In the genomic region with DNA sequence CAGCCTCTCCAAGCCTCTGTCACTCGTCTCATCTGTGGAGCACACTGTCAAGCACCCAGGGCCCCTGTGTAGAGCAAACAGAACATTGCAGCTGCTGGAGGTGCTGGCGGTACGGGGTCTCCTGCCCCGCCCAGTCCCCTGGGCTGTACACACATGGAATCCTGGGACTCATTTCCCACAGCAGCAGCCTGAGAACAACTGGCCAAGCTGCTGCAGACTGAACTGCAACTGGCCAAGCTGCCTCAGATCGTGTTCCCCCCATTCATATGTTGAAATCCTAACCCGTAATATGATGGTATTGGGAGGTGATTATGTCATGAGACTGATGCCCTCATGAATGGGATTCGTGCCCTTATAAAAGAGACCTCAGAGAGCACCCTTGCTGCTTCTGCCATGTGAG, we compare ENCODE assay signal across 14 cellular contexts.
DNase-seq lines count a peak whose midpoint lies in the region; ATAC-seq, FAIRE-seq and TF ChIP-seq lines count a peak whose summit lies in the region.
"Had no signal": no experiment of that assay in that cellular context is flagged by ENCODE, and none has a peak within 500 bp of the region (broad histone marks: within the 10 kb centered on the region; RNA-seq: fewer than 3 reads in every experiment).

No MANE protein-coding gene starts in this region.

- intact Hi-C loops in CD8-positive, alpha-beta T cell (cut with DNase I, micrococcal nuclease) = no loop called here
- intact Hi-C loops in HepG2 (cut with micrococcal nuclease; ENCODE audit: unreplicated experiment) = loop anchor here (5.0 kb wide), 1 partner anchor 128 kb away; no protein-coding TSS in a partner anchor
- intact Hi-C loops in thyroid gland (cut with DNase I) = no loop called here

- no peaks in the 10 kb centered on the region for H4K20me1 ChIP-seq in HepG2 (ENCODE audit: insufficient read depth, low read length)

- no peaks in the 10 kb centered on the region for H3K27me3 Mint-ChIP-seq in CD8-positive, alpha-beta T cell (ENCODE audit: low read depth)

- TF ChIP-seq EP300 in HepG2 (IDR thresholded peaks at IDR 0.05; ENCODE audit: low read depth in 2 of 2, low read length in 2 of 2) (no peak), HepG2 (CRISPR knock-in tag; IDR thresholded peaks at IDR 0.05; ENCODE audit: borderline replicate concordance) (no peak)

- H3K36me3 ChIP-seq in CD8-positive, alpha-beta T cell (ENCODE audit: insufficient read depth, low read length) = peaks cover 12% of the 10 kb centered on the region
- no peaks in the 10 kb centered on the region for H3K36me3 ChIP-seq in HepG2 (replicated peaks in 1 of 2; ENCODE audit: control insufficient read depth in 1 of 2, insufficient read depth in 2 of 2, low read length in 2 of 2)
- H3K36me3 ChIP-seq in thyroid gland = no peaks in the 10 kb centered on the region
- H3K36me3 ChIP-seq: left ventricle myocardium inferior had no signal

- H3K4me3 Mint-ChIP-seq in CD8-positive, alpha-beta T cell = no peak overlapping the region

- DNase-seq in DMS 273 (lab: John Stamatoyannopoulos, UW; ENCODE audit: unreplicated experiment) = peak; percentile 11
- DNase-seq in DMS 273 treated with DMSO at 0.1 percent for 48 hours (lab: John Stamatoyannopoulos, UW) = no peak
- DNase-seq in CD8-positive, alpha-beta T cell = no peak
- peak; percentile 78 for DNase-seq in SHP77 treated with DMSO at 0.1 percent for 48 hours (lab: John Stamatoyannopoulos, UW)
- peak; percentile 36 for DNase-seq in HepG2 (ENCODE audit: low spot score)
- no peak for DNase-seq in thyroid gland
- DNase-seq: activated CD8-positive, alpha-beta memory T cell treated with anti-CD3 and anti-CD28 coated beads for 24 hours; left ventricle myocardium inferior; NCI-H226 had no signal

- H3K27me3 ChIP-seq in CD8-positive, alpha-beta T cell (ENCODE audit: insufficient read depth, low read length) = no peaks in the 10 kb centered on the region
- H3K27me3 ChIP-seq in HepG2 (ENCODE audit: control insufficient read depth in 1 of 2, insufficient read depth in 2 of 2, low read length in 2 of 2) (no peaks in the 10 kb centered on the region), thyroid gland (no peaks in the 10 kb centered on the region)

- 83% methylated on average over 4 of the region's 7 CpGs for WGBS in HepG2 (ENCODE audit: low lambda C conversion rate)
- 78 to 87% methylated on average over 4 to 6 of the region's 7 CpGs for WGBS in thyroid gland, 2 donors

- no peak overlapping the region for H3K27ac ChIP-seq in CD8-positive, alpha-beta T cell (ENCODE audit: low read depth, low read length)
- H3K27ac ChIP-seq in HepG2 (ENCODE audit: extremely low read length, insufficient read depth, low read length) = no peak overlapping the region
- no peak overlapping the region for H3K27ac ChIP-seq in thyroid gland
- H3K27ac ChIP-seq: 22Rv1 had no signal

- H3K79me2 ChIP-seq in HepG2 (ENCODE audit: insufficient read depth, low read length) = no peaks in the 10 kb centered on the region

- no peak for TF ChIP-seq CTCF in CD8-positive, alpha-beta T cell (IDR thresholded peaks at IDR 0.05)
- TF ChIP-seq CTCF in HepG2 (CRISPR knock-in tag; IDR thresholded peaks at IDR 0.05) (no peak), thyroid gland (IDR thresholded peaks at IDR 0.05) (no peak)

- H3K27ac Mint-ChIP-seq in CD8-positive, alpha-beta T cell = peak overlapping the region; percentile 92

- no peak overlapping the region for H3K4me2 ChIP-seq in HepG2 (ENCODE audit: low read depth, low read length)

- no peaks in the 10 kb centered on the region for H3K9me3 ChIP-seq in CD8-positive, alpha-beta T cell (ENCODE audit: low read length)
- H3K9me3 ChIP-seq in HepG2 (ENCODE audit: low read length) (no peaks in the 10 kb centered on the region), thyroid gland (no peaks in the 10 kb centered on the region)

- no peak for ATAC-seq in CD8-positive, alpha-beta T cell
- peak; percentile 57 for ATAC-seq in HepG2
- no peak for ATAC-seq in GM19397 (IDR thresholded peaks at IDR 0.05; ENCODE audit: unreplicated experiment)
- no peak for ATAC-seq in GM18909 (IDR thresholded peaks at IDR 0.05; ENCODE audit: poor library complexity, unreplicated experiment)
- ATAC-seq: Panc1 had no signal

- in situ Hi-C loops in HepG2 (cut with HindIII; ENCODE audit: extremely low pct_ligation_motif_present, low pct_unique_long_range_greater_than_20kb) = no loop called here

- peaks cover 91% of the 10 kb centered on the region for H3K4me1 Mint-ChIP-seq in CD8-positive, alpha-beta T cell (ENCODE audit: low read depth)

- H2AFZ ChIP-seq in HepG2 (ENCODE audit: low read length) = no peak overlapping the region

- no peaks in the 10 kb centered on the region for H3K9me3 Mint-ChIP-seq in CD8-positive, alpha-beta T cell

- H3K36me3 Mint-ChIP-seq in CD8-positive, alpha-beta T cell = peaks cover 69% of the 10 kb centered on the region

- TF ChIP-seq POLR2A in HepG2 (IDR thresholded peaks at IDR 0.05; ENCODE audit: insufficient read depth in 1 of 2, low read depth in 2 of 2, low read length in 2 of 2) = no peak
- no peak for TF ChIP-seq POLR2A in thyroid gland (IDR thresholded peaks at IDR 0.05)

- POLR2A ChIA-PET in CD8-positive, alpha-beta T cell (lab: Charles Lee) = interaction anchor here (0.6 to 1.6 kb wide), 3 partner anchors 90 to 227 kb away, joined by 3 to 4 read pairs (median 3); no protein-coding TSS in a partner anchor
- POLR2A ChIA-PET in HepG2 (lab: Yijun Ruan, JAX) = no interaction called here

- H3K4me3 ChIP-seq in CD8-positive, alpha-beta T cell (ENCODE audit: low read depth, low read length) = no peak overlapping the region
- H3K4me3 ChIP-seq in HepG2 (replicated peaks in 1 of 3; ENCODE audit: insufficient read depth in 1 of 3, low read depth in 2 of 3, low read length in 3 of 3) (no peak overlapping the region), thyroid gland (replicated peaks in 1 of 3) (no peak overlapping the region)
- H3K4me3 ChIP-seq: left ventricle myocardium inferior had no signal

- CTCF ChIA-PET in CD8-positive, alpha-beta T cell (lab: Charles Lee) = interaction anchor here (1.0 kb wide), 2 partner anchors 15 to 60 kb away, joined by 3 to 4 read pairs; no protein-coding TSS in a partner anchor
- CTCF ChIA-PET in HepG2 (lab: Yijun Ruan, JAX; ENCODE audit: low intra/inter-chr PET ratio, low total read pairs) = no interaction called here

- no peak for FAIRE-seq in HepG2 (lab: Jason Lieb, UNC)
- FAIRE-seq: D721Med had no signal

- H3K4me1 ChIP-seq in CD8-positive, alpha-beta T cell (ENCODE audit: insufficient read depth, low read length) = peaks cover 85% of the 10 kb centered on the region
- H3K4me1 ChIP-seq in HepG2 (ENCODE audit: insufficient read depth, low read length) (peaks cover 41% of the 10 kb centered on the region), thyroid gland (peaks cover 60 to 77% of the 10 kb centered on the region in 2 donors)

- BruUV-seq in HepG2 (replicated peaks; lab: Mats Ljungman, UMichigan) = no TSS peak

- TF ChIP-seq RAD21 in HepG2 (CRISPR knock-in tag; IDR thresholded peaks at IDR 0.05) = no peak

- H3K9ac ChIP-seq in HepG2 (ENCODE audit: insufficient read depth, low read depth, low read length) = no peak overlapping the region

TF ChIP-seq in HepG2, 621 proteins besides CTCF, POLR2A, EP300 and RAD21:
- TF ChIP-seq ZNF687 (CRISPR knock-in tag; IDR thresholded peaks at IDR 0.05) = peak; percentile 34
- 0 out of 2 replicates have a peak, but pooled peaks have one; percentile 26 for TF ChIP-seq RXRA (CRISPR knock-in tag; IDR thresholded peaks at IDR 0.05)
- peak; percentile 19; the same call in 1 of the 2 replicates for TF ChIP-seq ZNF292 (CRISPR knock-in tag; IDR thresholded peaks at IDR 0.05; ENCODE audit: borderline replicate concordance, low read depth)
- peak; percentile 93 for TF ChIP-seq ZBTB33 (CRISPR knock-in tag; IDR thresholded peaks at IDR 0.05)
- no peak for TF ChIP-seq ZNF34 (CRISPR knock-in tag; IDR thresholded peaks at IDR 0.05; ENCODE audit: borderline replicate concordance)
TF ChIP-seq in HepG2: peak in this region for 4.

Comparison
In these comparisons a context has a peak if more than half of its experiments do, and no peak if none do; other contexts are left out.
1. DNase-seq: peak in DMS 273 (single experiment), SHP77 treated with DMSO at 0.1 percent for 48 hours (single experiment) and HepG2 (single experiment); none in DMS 273 treated with DMSO at 0.1 percent for 48 hours (single experiment), CD8-positive, alpha-beta T cell (0 of 7) and thyroid gland (0 of 2).